Comparison of ENCODE assay signal across 31 cellular contexts in the genomic region with DNA sequence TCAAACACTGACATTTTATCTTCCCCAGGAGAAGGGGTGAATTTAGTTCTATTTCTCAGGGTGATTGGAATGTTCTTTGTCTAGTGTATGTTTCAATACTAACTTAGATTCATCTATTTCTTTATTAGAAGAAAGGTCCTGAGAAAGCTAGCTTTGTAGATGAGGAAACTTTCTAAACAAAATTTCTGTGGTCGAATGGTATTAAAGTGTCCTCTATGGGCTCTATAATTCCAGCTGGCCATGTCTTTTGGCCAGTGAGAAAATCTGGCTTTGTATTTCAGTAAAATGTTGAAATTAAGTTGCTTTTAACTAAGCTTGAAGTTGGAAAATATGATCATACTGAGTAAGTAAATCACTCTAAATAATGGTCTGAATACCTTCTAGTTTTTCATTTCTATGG.
"Had no signal": no experiment of that assay in that cellular context is flagged by ENCODE, and none has a peak within 500 bp of the region (broad histone marks: within the 10 kb centered on the region; RNA-seq: fewer than 3 reads in every experiment).

No MANE protein-coding gene starts in this region.

- H3K27ac Mint-ChIP-seq: immature natural killer cell; naive thymus-derived CD8-positive, alpha-beta T cell; nephron; stimulated activated memory B cell treated with anti-CD40 and anti-IgM and Interleukin-4, amounts not matched to agents 10 μg/mL and 1 μg/mL and 100 μg/mL, for 72 hours had no signal

- H3K4me2 ChIP-seq: smooth muscle cell had no signal

- H3K9me3 Mint-ChIP-seq: naive thymus-derived CD8-positive, alpha-beta T cell; nephron; neural crest cell; stimulated activated memory B cell treated with anti-CD40 and anti-IgM and Interleukin-4, amounts not matched to agents 10 μg/mL and 1 μg/mL and 100 μg/mL, for 72 hours had no signal

- H3K4me3 ChIP-seq: left lung, lower lobe of right lung, pancreas, prostate gland, sigmoid colon, smooth muscle cell, stomach, testis, thyroid gland, transverse colon, upper lobe of left lung, vagina had no signal

- H3K27me3 ChIP-seq: left lung, pancreas, sigmoid colon, stomach, testis, thyroid gland, transverse colon, upper lobe of left lung, vagina had no signal

- H3K36me3 ChIP-seq: left lung, lower lobe of right lung, pancreas, prostate gland, sigmoid colon, stomach, thyroid gland, transverse colon, upper lobe of left lung, vagina had no signal

- H3K36me3 Mint-ChIP-seq: immature natural killer cell; naive thymus-derived CD8-positive, alpha-beta T cell; stimulated activated memory B cell treated with anti-CD40 and anti-IgM and Interleukin-4, amounts not matched to agents 10 μg/mL and 1 μg/mL and 100 μg/mL, for 72 hours had no signal

- ATAC-seq: left colon; left lung; lower lobe of right lung; pancreas; right cardiac atrium; stimulated activated naive CD8-positive, alpha-beta T cell treated with anti-CD3 and anti-CD28 coated beads, Interleukin-15, Interleukin-2, amounts not matched to agents 100 U/mL and 50 U/mL, for 24 hours had no signal

- H3K27ac ChIP-seq: left lung, lower lobe of right lung, pancreas, prostate gland, sigmoid colon, stomach, testis, thyroid gland, transverse colon, upper lobe of left lung, vagina had no signal

- H3K9me3 ChIP-seq: left lung, lower lobe of right lung, pancreas, prostate gland, sigmoid colon, stomach, testis, thyroid gland, transverse colon, upper lobe of left lung, vagina had no signal

- H3K4me1 Mint-ChIP-seq: immature natural killer cell; naive thymus-derived CD8-positive, alpha-beta T cell; neural crest cell; stimulated activated memory B cell treated with anti-CD40 and anti-IgM and Interleukin-4, amounts not matched to agents 10 μg/mL and 1 μg/mL and 100 μg/mL, for 72 hours had no signal

- DNase-seq: hypothalamus; immature natural killer cell; kidney; left colon; left lung; lower lobe of right lung; mammary epithelial cell; mesenchymal stem cell; naive thymus-derived CD8-positive, alpha-beta T cell; nucleus accumbens; pancreas; posterior cingulate gyrus; retina; right cardiac atrium; sigmoid colon; stimulated activated CD4-positive, alpha-beta T cell treated with anti-CD3 and anti-CD28 coated beads, Interleukin-1b, Interleukin-23, amount 100 ng/mL, for 48 hours; stimulated activated CD4-positive, alpha-beta T cell treated with anti-CD3 and anti-CD28 coated beads, Interleukin-2, amount 100 ng/mL, for 48 hours; stimulated activated CD4-positive, alpha-beta T cell treated with anti-CD3 and anti-CD28 coated beads, Interleukin-4, amount 100 ng/mL, for 4 hours; stimulated activated CD8-positive, alpha-beta memory T cell treated with anti-CD3 and anti-CD28 coated beads, Interleukin-4, amount 100 ng/mL, for 48 hours; stimulated activated naive CD8-positive, alpha-beta T cell treated with anti-CD3 and anti-CD28 coated beads, Interleukin-15, Interleukin-2, amounts not matched to agents 100 U/mL and 50 U/mL, for 24 hours; stomach; testis; thyroid gland; transverse colon; upper lobe of left lung had no signal

- H3K4me1 ChIP-seq: left lung, lower lobe of right lung, pancreas, prostate gland, testis, thyroid gland, upper lobe of left lung, vagina had no signal

- H3K4me3 Mint-ChIP-seq: immature natural killer cell; naive thymus-derived CD8-positive, alpha-beta T cell; nephron; neural crest cell; stimulated activated memory B cell treated with anti-CD40 and anti-IgM and Interleukin-4, amounts not matched to agents 10 μg/mL and 1 μg/mL and 100 μg/mL, for 72 hours had no signal
